In genomic region chr3:143203142-143203541, GRCh38 we compare ENCODE assay signal across 18 cellular contexts.
"Had no signal": no experiment of that assay in that cellular context is flagged by ENCODE, and none has a peak within 500 bp of the region (broad histone marks: within the 10 kb centered on the region; RNA-seq: fewer than 3 reads in every experiment).

No MANE protein-coding gene starts in this region.

- DNase-seq: activated CD4-positive, alpha-beta T cell treated with anti-CD3 and anti-CD28 coated beads for 36 hours; activated CD4-positive, CD25-positive, alpha-beta regulatory T cell; activated CD8-positive, alpha-beta memory T cell treated with anti-CD3 and anti-CD28 coated beads, Interleukin-2, amount 10 ng/mL, durations not matched to agents 7 days and 5 days; activated CD8-positive, alpha-beta T cell treated with anti-CD3 and anti-CD28 coated beads, Interleukin-2, amount 10 ng/mL, durations not matched to agents 7 days and 5 days; activated naive CD4-positive, alpha-beta T cell; activated T-cell treated with anti-CD3 and anti-CD28 coated beads, Interleukin-2, amount 50 U/mL, for 72 hours; colonic mucosa; effector CD8-positive, alpha-beta T cell; esophagus squamous epithelium; foreskin melanocyte; heart right ventricle; left lung; lower lobe of right lung; naive thymus-derived CD8-positive, alpha-beta T cell; right cardiac atrium; stimulated activated CD4-positive, alpha-beta T cell treated with anti-CD3 and anti-CD28 coated beads, Interleukin-2, amount 100 ng/mL, for 48 hours; stimulated activated naive CD4-positive, alpha-beta T cell treated with Interleukin-2 at 50 U/mL for 16 hours had no signal

- ATAC-seq: activated CD4-positive, alpha-beta T cell treated with anti-CD3 and anti-CD28 coated beads for 36 hours; activated CD8-positive, alpha-beta memory T cell treated with anti-CD3 and anti-CD28 coated beads, Interleukin-2, amount 10 ng/mL, durations not matched to agents 7 days and 5 days; activated CD8-positive, alpha-beta T cell treated with anti-CD3 and anti-CD28 coated beads, Interleukin-2, amount 10 ng/mL, durations not matched to agents 7 days and 5 days; activated naive CD4-positive, alpha-beta T cell treated with anti-CD3 and anti-CD28 coated beads, Interleukin-2, amount 50 U/mL, for 72 hours; activated T-cell treated with anti-CD3 and anti-CD28 coated beads, Interleukin-2, amount 50 U/mL, for 72 hours; left lung; lower lobe of right lung; naive thymus-derived CD8-positive, alpha-beta T cell; right cardiac atrium had no signal
